15 cellular contexts compared by ENCODE assay signal in genomic region chr5:76475358-76475757, GRCh38.
"Had no signal": no experiment of that assay in that cellular context is flagged by ENCODE, and none has a peak within 500 bp of the region (broad histone marks: within the 10 kb centered on the region; RNA-seq: fewer than 3 reads in every experiment).

No MANE protein-coding gene starts in this region.

- H3K9me3 Mint-ChIP-seq: activated CD4-positive, alpha-beta T cell treated with anti-CD3 and anti-CD28 coated beads, Interleukin-2, amount 10 ng/mL, durations not matched to agents 7 days and 5 days had no signal

- H3K36me3 ChIP-seq: breast epithelium, left ventricle myocardium inferior, prostate gland, right lobe of liver, spleen had no signal

- H3K27me3 ChIP-seq: breast epithelium, foreskin keratinocyte, right lobe of liver, spleen had no signal

- H3K27me3 Mint-ChIP-seq: activated CD4-positive, alpha-beta T cell treated with anti-CD3 and anti-CD28 coated beads, Interleukin-2, amount 10 ng/mL, durations not matched to agents 7 days and 5 days; activated naive CD8-positive, alpha-beta T cell treated with anti-CD3 and anti-CD28 coated beads, Interleukin-2, amount 10 ng/mL, durations not matched to agents 7 days and 5 days had no signal

- H3K9me3 ChIP-seq: breast epithelium, left ventricle myocardium inferior, prostate gland, right lobe of liver, spleen had no signal

- H3K4me1 ChIP-seq: breast epithelium, foreskin keratinocyte, left ventricle myocardium inferior had no signal

- ATAC-seq: foreskin keratinocyte, right lobe of liver had no signal

- H3K4me3 Mint-ChIP-seq: activated CD4-positive, alpha-beta T cell treated with anti-CD3 and anti-CD28 coated beads, Interleukin-2, amount 10 ng/mL, durations not matched to agents 7 days and 5 days; activated naive CD8-positive, alpha-beta T cell treated with anti-CD3 and anti-CD28 coated beads, Interleukin-2, amount 10 ng/mL, durations not matched to agents 7 days and 5 days; T-helper 1 cell treated with Interleukin-12 subunit alpha and Interleukin-12 subunit beta and Interleukin-4 antibody, amounts not matched to agents 30 μg/mL and 1 μg/mL, for 36 hours had no signal

- H3K27ac ChIP-seq: breast epithelium, foreskin keratinocyte, left ventricle myocardium inferior, prostate gland, right lobe of liver, spleen had no signal

- DNase-seq: activated CD4-positive, alpha-beta T cell treated with anti-CD3 and anti-CD28 coated beads, Interleukin-2, amount 10 ng/mL, durations not matched to agents 7 days and 5 days; activated CD4-positive, CD25-positive, alpha-beta regulatory T cell; activated naive CD8-positive, alpha-beta T cell treated with anti-CD3 and anti-CD28 coated beads, Interleukin-2, amount 10 ng/mL, durations not matched to agents 7 days and 5 days; activated T-cell treated with anti-CD3 and anti-CD28 coated beads, Interleukin-2, amount 50 U/mL, for 1 hour; aorta; foreskin keratinocyte; kidney; left ventricle myocardium inferior; mesenchymal stem cell; right lobe of liver; spleen; stimulated activated naive CD4-positive, alpha-beta T cell treated with Interleukin-2 at 50 U/mL for 16 hours had no signal

- H3K4me3 ChIP-seq: breast epithelium, left ventricle myocardium inferior, prostate gland, right lobe of liver, spleen had no signal
